Comparison of ENCODE assay signal across 8 cellular contexts in genomic region chr15:79849789-79850188, GRCh38. TPM values are rescaled to one million over a fixed set of nuclear protein-coding genes. Genes with fewer than 3 reads are reported as not detected.
A peak's percentile ranks its signal among the peaks of the same experiment; 100 is the strongest.
DNase-seq lines count a peak whose midpoint lies in the region; ATAC-seq, FAIRE-seq and TF ChIP-seq lines count a peak whose summit lies in the region.

No MANE protein-coding gene starts in this region.

- no peak overlapping the region for H3K4me2 ChIP-seq in fibroblast of lung (ENCODE audit: extremely low read depth, insufficient read depth, low read length)

- H3K27me3 ChIP-seq in fibroblast of lung (ENCODE audit: control insufficient read depth, insufficient read depth, low read length) (no peaks in the 10 kb centered on the region), small intestine (ENCODE audit: control insufficient read depth in 2 of 2, insufficient read depth in 2 of 2, low read length in 2 of 2) (no peaks in the 10 kb centered on the region)

- no peaks in the 10 kb centered on the region for H3K79me2 ChIP-seq in fibroblast of lung (ENCODE audit: control insufficient read depth, insufficient read depth, low read length)

- no peaks in the 10 kb centered on the region for H4K20me1 ChIP-seq in fibroblast of lung (ENCODE audit: control insufficient read depth, extremely low read depth, insufficient read depth, low read length)

- peak; percentile 82 to 88 for TF ChIP-seq CTCF in fibroblast of lung (conservative IDR thresholded peaks at IDR 0.05 in 1 of 2, IDR thresholded peaks at IDR 0.05 in 1 of 2; ENCODE audit: low read depth in 1 of 2, low read length in 2 of 2)

- in situ Hi-C loops in ACHN (cut with HindIII; ENCODE audit: low pct_ligation_motif_present, low pct_unique_long_range_greater_than_20kb, low sequenced_read_pairs) = no loop called here

- peak; percentile 47 for DNase-seq in ACHN
- DNase-seq in GM04503 (ENCODE audit: low read depth) = peak; percentile 5
- DNase-seq in RKO (ENCODE audit: low spot score) = peak; percentile 38
- peak; percentile 21 to 50 for DNase-seq in fibroblast of lung (ENCODE audit: low read depth in 2 of 2)
- peak; percentile 16 for DNase-seq in small intestine

- WGBS in small intestine, 3 donors = 91 to 93% (median 93%) methylated on average over 3 of the region's 3 CpGs

- H3K9ac ChIP-seq in fibroblast of lung (ENCODE audit: insufficient read depth, low read length) = no peak overlapping the region

- H3K4me1 ChIP-seq in fibroblast of lung (ENCODE audit: control insufficient read depth, extremely low read depth, insufficient read depth, low read length) = no peaks in the 10 kb centered on the region
- H3K4me1 ChIP-seq in small intestine (ENCODE audit: control insufficient read depth in 2 of 2, insufficient read depth in 1 of 2, low read depth in 1 of 2, low read length in 1 of 2) = no peaks in the 10 kb centered on the region

- ATAC-seq in HG03097 (IDR thresholded peaks at IDR 0.05; ENCODE audit: low FRiP score, unreplicated experiment) (no peak), GM18511 (IDR thresholded peaks at IDR 0.05; ENCODE audit: unreplicated experiment) (no peak), GM21619 (IDR thresholded peaks at IDR 0.05; ENCODE audit: unreplicated experiment) (no peak)

- no peak overlapping the region for H2AFZ ChIP-seq in fibroblast of lung (ENCODE audit: low read length)

- H3K4me3 ChIP-seq in fibroblast of lung (replicated peaks in 1 of 4; ENCODE audit: control extremely low read depth in 1 of 4, insufficient read depth in 1 of 4, low read depth in 3 of 4, low read length in 4 of 4) (no peak overlapping the region), small intestine (ENCODE audit: low read depth in 1 of 2, low read length in 2 of 2) (no peak overlapping the region)

- H3K36me3 ChIP-seq in fibroblast of lung (ENCODE audit: control insufficient read depth, insufficient read depth, low read length) (no peaks in the 10 kb centered on the region), small intestine (ENCODE audit: control insufficient read depth in 2 of 2, insufficient read depth in 2 of 2, low read length in 2 of 2) (peaks cover 0 to 8% of the 10 kb centered on the region in 2 donors)

- no peak overlapping the region for H3K27ac ChIP-seq in fibroblast of lung (ENCODE audit: insufficient read depth, low read length)
- H3K27ac ChIP-seq in small intestine (ENCODE audit: low read depth in 1 of 2, low read length in 1 of 2) = no peak overlapping the region

- H3K9me3 ChIP-seq in fibroblast of lung (ENCODE audit: control insufficient read depth, insufficient read depth, low read depth, low read length) = no peaks in the 10 kb centered on the region
- H3K9me3 ChIP-seq in small intestine (ENCODE audit: control insufficient read depth, low read depth) = no peaks in the 10 kb centered on the region

- FAIRE-seq in small intestine (lab: Jason Lieb, UNC) = no peak

RNA-seq across cellular contexts. Expression of gene MTHFS, which starts 47.0 kb away (rescaled TPM):
- total RNA-seq in fibroblast of lung = 17.5 and 21.6 TPM in 2 replicates
- polyA plus RNA-seq in fibroblast of lung (9.5 and 18.8 TPM in 2 replicates), small intestine (100 to 1,000 TPM in 2 of 3 donors, 10 to 100 TPM in 1; 72.6 to 221 (median 145) TPM)
- 11.0 and 18.4 TPM in 2 replicates for polyA plus RNA-seq in fibroblast of lung (2012)
- polyA minus RNA-seq in fibroblast of lung (ENCODE audit: low replicate concordance) = not detected in 2 replicates
